In the genomic region with DNA sequence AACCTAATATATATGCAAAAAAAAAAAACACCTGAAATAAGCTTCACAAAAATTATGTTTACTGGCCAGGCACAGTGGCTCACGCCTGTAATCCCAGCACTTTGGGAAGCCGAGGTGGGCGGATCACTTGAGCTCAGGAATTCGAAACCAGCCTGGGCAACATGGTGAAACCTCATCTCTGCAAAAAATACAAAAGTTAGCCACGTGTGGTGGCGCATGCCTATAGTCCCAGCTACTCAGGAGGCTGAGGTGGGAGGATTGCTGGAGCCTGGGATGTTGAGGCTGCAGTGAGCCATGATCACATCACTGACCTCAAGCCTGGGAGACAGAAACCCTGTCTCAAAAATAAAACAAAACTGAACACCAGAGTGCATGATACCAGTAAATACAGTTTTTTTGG, we compare ENCODE assay signal across 8 cellular contexts. TPM values are rescaled to one million over a fixed set of nuclear protein-coding genes. Genes with fewer than 3 reads are reported as not detected.
A peak's percentile ranks its signal among the peaks of the same experiment; 100 is the strongest.
DNase-seq lines count a peak whose midpoint lies in the region; ATAC-seq and TF ChIP-seq lines count a peak whose summit lies in the region.
"Not testable (repeated sequence)": the region's sequence is repeated elsewhere in the genome, so short reads cannot be mapped to it uniquely, and the experiment has no call there.

No MANE protein-coding gene starts in this region.

- not testable (repeated sequence) for H2BK120ac ChIP-seq in IMR-90 (ENCODE audit: low read depth, low read length)

- peak overlapping the region; percentile 47 for H3K27ac ChIP-seq in 22Rv1
- H3K27ac ChIP-seq in IMR-90 (ENCODE audit: insufficient read depth, low read length): peak overlapping the region; percentile 18; the same call in 1 of the 2 replicates
- peak overlapping the region; percentile 12 for H3K27ac ChIP-seq in RWPE2 (ENCODE audit: poor library complexity, severe bottlenecking)
- H3K27ac ChIP-seq in breast epithelium: peak overlapping the region; percentile 61 to 69
- H3K27ac ChIP-seq in left ventricle myocardium inferior (replicated peaks): peak overlapping the region; percentile 56
- peak overlapping the region; percentile 74 for H3K27ac ChIP-seq in neutrophil
- H3K27ac ChIP-seq in smooth muscle cell (ENCODE audit: low read depth): peak overlapping the region; percentile 75
- peak overlapping the region; percentile 64 for H3K27ac ChIP-seq in urinary bladder (ENCODE audit: low read depth)

- POLR2A ChIA-PET in IMR-90 (lab: Charles Lee; ENCODE audit: unreplicated experiment): not testable (repeated sequence)

- H3K9ac ChIP-seq in IMR-90 (ENCODE audit: low read depth, low read length); smooth muscle cell (ENCODE audit: low read depth): not testable (repeated sequence)

- CTCF ChIA-PET in IMR-90 (lab: Yijun Ruan, JAX): not testable (repeated sequence)

- intact Hi-C loops in IMR-90 (cut with micrococcal nuclease); breast epithelium (cut with DNase I; ENCODE audit: low total_unique reads); left ventricle myocardium inferior (cut with micrococcal nuclease): not testable (repeated sequence)

- not testable (repeated sequence) for H4K5ac ChIP-seq in IMR-90 (ENCODE audit: low read depth, low read length)

- not testable (repeated sequence) for BruUV-seq in IMR-90 (replicated peaks; lab: Mats Ljungman, UMichigan)

- not testable (repeated sequence) for H3K14ac ChIP-seq in IMR-90 (replicated peaks; ENCODE audit: low read depth, low read length)

- H3K4me2 ChIP-seq in IMR-90 (ENCODE audit: low read depth, low read length); smooth muscle cell: not testable (repeated sequence)

- H3K79me1 ChIP-seq in IMR-90 (ENCODE audit: low read depth in 1 of 2, low read length in 2 of 2): peaks cover 16 to 76% of the 10 kb centered on the region in 2 experiments; a peak in 3 of 4 replicates

- 0 out of 2 replicates have a peak overlapping the region, but pooled peaks have one; percentile 32 for H3K4ac ChIP-seq in IMR-90 (ENCODE audit: low read depth, low read length)

- H2BK5ac ChIP-seq in IMR-90 (ENCODE audit: low read depth, low read length, poor library complexity, severe bottlenecking): not testable (repeated sequence)

- H3K4me1 ChIP-seq in IMR-90 (ENCODE audit: control insufficient read depth, insufficient read depth, low read length) (peaks cover 12% of the 10 kb centered on the region), RWPE2 (ENCODE audit: insufficient read depth, poor library complexity, severe bottlenecking) (peaks cover 37% of the 10 kb centered on the region), left ventricle myocardium inferior (peaks cover 44% of the 10 kb centered on the region), neutrophil (ENCODE audit: control insufficient read depth in 1 of 2, insufficient read depth in 1 of 2, low read depth in 1 of 2, low read length in 1 of 2) (peaks cover 56 to 65% of the 10 kb centered on the region in 2 experiments), smooth muscle cell (ENCODE audit: low read depth) (peaks cover 28% of the 10 kb centered on the region)
- not testable (repeated sequence) for H3K4me1 ChIP-seq in breast epithelium; urinary bladder (ENCODE audit: insufficient read depth)

- WGBS in IMR-90 (ENCODE audit: extremely low coverage in 2 of 2, insufficient read length in 1 of 2), 2 experiments: 100% methylated on average over 3 of the region's 6 CpGs; no CpG with 5 or more reads in 1 of the 2 experiments
- 58% methylated on average over 6 of the region's 6 CpGs for WGBS in smooth muscle cell (ENCODE audit: low lambda C conversion rate)
- 82% methylated on average over 6 of the region's 6 CpGs for WGBS in urinary bladder

- H4K8ac ChIP-seq in IMR-90 (ENCODE audit: low read depth in 2 of 2, low read length in 2 of 2): not testable (repeated sequence)

- not testable (repeated sequence) for H3K56ac ChIP-seq in IMR-90 (ENCODE audit: extremely low read depth, insufficient read depth, low read length)

- H4K91ac ChIP-seq in IMR-90 (ENCODE audit: insufficient read depth, low read depth, low read length): not testable (repeated sequence)

- H2AK5ac ChIP-seq in IMR-90 (ENCODE audit: low read depth, low read length): not testable (repeated sequence)

- not testable (repeated sequence) for H3K4me3 ChIP-seq in IMR-90 (ENCODE audit: insufficient read depth, low read depth, low read length); RWPE2 (ENCODE audit: severe bottlenecking); breast epithelium; left ventricle myocardium inferior; neutrophil (ENCODE audit: low read depth in 1 of 2, low read length in 1 of 2); smooth muscle cell; urinary bladder (ENCODE audit: low read depth, low read length)

- not testable (repeated sequence) for H3K9me3 ChIP-seq in IMR-90 (ENCODE audit: control insufficient read depth, insufficient read depth, low read length); RWPE2 (ENCODE audit: severe bottlenecking); breast epithelium; left ventricle myocardium inferior (replicated peaks); neutrophil; smooth muscle cell (replicated peaks; ENCODE audit: low read depth)

- H2BK20ac ChIP-seq in IMR-90 (ENCODE audit: low read depth, low read length): not testable (repeated sequence)

- TF ChIP-seq CTCF in 22Rv1 (IDR thresholded peaks at IDR 0.05); IMR-90 (conservative IDR thresholded peaks at IDR 0.05; ENCODE audit: low read depth, low read length); RWPE2 (IDR thresholded peaks at IDR 0.05; ENCODE audit: poor library complexity, severe bottlenecking); breast epithelium (IDR thresholded peaks at IDR 0.05); left ventricle myocardium inferior (IDR thresholded peaks at IDR 0.05; ENCODE audit: borderline replicate concordance); neutrophil (IDR thresholded peaks at IDR 0.05); smooth muscle cell (IDR thresholded peaks at IDR 0.05; ENCODE audit: borderline replicate concordance, insufficient read depth, poor library complexity, severe bottlenecking): not testable (repeated sequence)

- in situ Hi-C loops in IMR-90 (cut with MboI; ENCODE audit: low sequenced_read_pairs): not testable (repeated sequence)

- H2AK9ac ChIP-seq in IMR-90 (replicated peaks; ENCODE audit: low read depth, low read length, poor library complexity): not testable (repeated sequence)

- not testable (repeated sequence) for H2BK15ac ChIP-seq in IMR-90 (ENCODE audit: low read depth, low read length)

- H3K23ac ChIP-seq in IMR-90 (ENCODE audit: low read depth, low read length): not testable (repeated sequence)

- H3K9me1 ChIP-seq in IMR-90 (ENCODE audit: insufficient read depth, low read length): not testable (repeated sequence)

- not testable (repeated sequence) for H3K27me3 ChIP-seq in IMR-90 (ENCODE audit: control insufficient read depth, insufficient read depth, low read length); RWPE2 (ENCODE audit: insufficient read depth, poor library complexity, severe bottlenecking); breast epithelium; left ventricle myocardium inferior (ENCODE audit: low read depth); neutrophil; smooth muscle cell (ENCODE audit: low read depth)

- TF ChIP-seq RAD21 in IMR-90 (IDR thresholded peaks at IDR 0.05; ENCODE audit: low read length): not testable (repeated sequence)

- peaks cover 41% of the 10 kb centered on the region for H3F3A ChIP-seq in smooth muscle cell (ENCODE audit: low read depth)

- peaks cover 74% of the 10 kb centered on the region for H3K79me2 ChIP-seq in smooth muscle cell (ENCODE audit: low read depth)

- H4K20me1 ChIP-seq in IMR-90 (ENCODE audit: insufficient read depth, low read length) (peaks cover 12% of the 10 kb centered on the region), smooth muscle cell (ENCODE audit: low read depth) (peaks cover 89% of the 10 kb centered on the region)

- H3K18ac ChIP-seq in IMR-90 (ENCODE audit: low read depth, low read length): not testable (repeated sequence)

- DNase-seq in IMR-90; RWPE2 (ENCODE audit: low spot score); breast epithelium (ENCODE audit: low spot score in 2 of 2); left ventricle myocardium inferior; smooth muscle cell (lab: John Stamatoyannopoulos, UW; ENCODE audit: unreplicated experiment): not testable (repeated sequence)

- not testable (repeated sequence) for H2AFZ ChIP-seq in IMR-90 (replicated peaks; ENCODE audit: low read length, poor library complexity); smooth muscle cell (ENCODE audit: low read depth)

- not testable (repeated sequence) for H3K36me3 ChIP-seq in IMR-90 (ENCODE audit: control insufficient read depth, insufficient read depth, low read length); RWPE2 (ENCODE audit: low read depth); breast epithelium; left ventricle myocardium inferior; neutrophil; smooth muscle cell (ENCODE audit: low read depth); urinary bladder (ENCODE audit: insufficient read depth)

- not testable (repeated sequence) for TF ChIP-seq POLR2A in IMR-90 (IDR thresholded peaks at IDR 0.05; ENCODE audit: low read depth, low read length); breast epithelium (IDR thresholded peaks at IDR 0.05)

- dilution Hi-C loops in IMR-90 (cut with HindIII; ENCODE audit: low sequenced_read_pairs, unreplicated experiment): not testable (repeated sequence)

- not testable (repeated sequence) for ATAC-seq in IMR-90 (ENCODE audit: low read depth); RWPE2 (ENCODE audit: low read depth)

RNA-seq across cellular contexts. Expression of gene SNX27, which starts 7.1 kb away (rescaled TPM):
- 25.6 and 34.4 TPM in 2 replicates for total RNA-seq in IMR-90 (2012; rRNA removed)
- 9.3 and 12.3 TPM in 2 replicates for polyA plus RNA-seq in IMR-90 (2012; rRNA removed)
- polyA plus RNA-seq in IMR-90 (2012; cell fraction: cytosol; rRNA removed): 4.6 and 5.4 TPM in 2 replicates
- polyA plus RNA-seq in IMR-90 (2012; cell fraction: nucleus; rRNA removed; ENCODE audit: low replicate concordance): 6.0 and 17.1 TPM in 2 replicates
- 10 to 100 TPM; 41.3 to 46.8 (median 43.6) TPM for total RNA-seq in breast epithelium
- total RNA-seq in left ventricle myocardium inferior: 31.8 TPM
- 20.9 and 22.6 TPM in 2 replicates for total RNA-seq in smooth muscle cell
- 11.9 and 12.0 TPM in 2 replicates for polyA plus RNA-seq in smooth muscle cell
- 66.6 TPM for total RNA-seq in urinary bladder
- 18.6 TPM for polyA plus RNA-seq in urinary bladder

Comparison
In these comparisons a context has a peak if more than half of its experiments do, and no peak if none do; other contexts are left out.
1. H3K27ac ChIP-seq: peak in every context shown above with its lines; median percentile 75 in smooth muscle cell; 74 in neutrophil; 65 in breast epithelium; 64 in urinary bladder; 56 in left ventricle myocardium inferior; 47 in 22Rv1; 18 in IMR-90; 12 in RWPE2.